ENCODE assay signal across 25 cellular contexts in the genomic region with DNA sequence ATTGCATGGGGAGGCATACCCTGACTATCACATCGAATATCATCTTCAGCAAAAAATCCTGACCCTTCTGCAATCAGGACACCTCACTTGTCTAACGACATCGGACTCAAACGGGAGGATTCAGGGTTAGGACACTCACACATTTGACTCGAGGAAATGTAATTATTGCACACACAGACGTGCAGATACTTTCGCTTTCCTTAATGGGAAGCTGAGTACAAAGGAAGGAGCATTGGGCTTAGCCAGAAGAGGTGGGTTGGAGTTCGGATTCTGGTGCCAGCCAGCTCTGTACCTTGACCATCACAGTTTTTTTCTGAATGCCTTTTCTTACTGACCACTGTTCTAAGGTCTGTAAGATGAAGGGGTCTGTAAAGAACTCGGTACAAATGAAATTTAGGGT.
A peak's percentile ranks its signal among the peaks of the same experiment; 100 is the strongest.
DNase-seq lines count a peak whose midpoint lies in the region; ATAC-seq and TF ChIP-seq lines count a peak whose summit lies in the region.
"Had no signal": no experiment of that assay in that cellular context is flagged by ENCODE, and none has a peak within 500 bp of the region (broad histone marks: within the 10 kb centered on the region; RNA-seq: fewer than 3 reads in every experiment).

No MANE protein-coding gene starts in this region.

- H3K79me2 ChIP-seq in Loucy (ENCODE audit: insufficient read depth, low read length) (no peaks in the 10 kb centered on the region), trophoblast cell (ENCODE audit: control insufficient read depth, insufficient read depth, low read length, poor library complexity) (no peaks in the 10 kb centered on the region)

- intact Hi-C loops in dorsolateral prefrontal cortex (cut with DNase I) = no loop called here

- H4K12ac ChIP-seq in trophoblast cell (ENCODE audit: low read depth, low read length) = no peak overlapping the region

- no peak overlapping the region for H2BK12ac ChIP-seq in trophoblast cell (ENCODE audit: low read length)

- H3K9ac ChIP-seq in BLaER1 treated with 17β-estradiol and CSF1 and Interleukin-3, amounts not matched to agents 10 nM and 100 nM = no peak overlapping the region
- H3K9ac ChIP-seq in Loucy (ENCODE audit: low read depth, low read length, poor library complexity, severe bottlenecking) = no peak overlapping the region
- H3K9ac ChIP-seq in subcutaneous abdominal adipose tissue (ENCODE audit: low read length in 5 of 5) = no peak overlapping the region
- no peak overlapping the region for H3K9ac ChIP-seq in trophoblast cell (ENCODE audit: low read length)
- H3K9ac ChIP-seq: GM23248 had no signal

- H3K79me1 ChIP-seq in trophoblast cell (ENCODE audit: low read length) = no peaks in the 10 kb centered on the region

- no peaks in the 10 kb centered on the region for H3K9me2 ChIP-seq in Loucy (replicated peaks; ENCODE audit: low read depth, low read length)

- H3K36me3 ChIP-seq in BLaER1 treated with 17β-estradiol and CSF1 and Interleukin-3, amounts not matched to agents 10 nM and 100 nM = no peaks in the 10 kb centered on the region
- H3K36me3 ChIP-seq in Loucy (ENCODE audit: insufficient read depth, low read length) (no peaks in the 10 kb centered on the region), subcutaneous abdominal adipose tissue (ENCODE audit: control insufficient read depth in 5 of 5, insufficient read depth in 5 of 5, low read length in 5 of 5) (no peaks in the 10 kb centered on the region), trophoblast cell (ENCODE audit: control insufficient read depth in 1 of 2, insufficient read depth in 2 of 2, low read length in 2 of 2) (no peaks in the 10 kb centered on the region)
- H3K36me3 ChIP-seq: SJCRH30 had no signal

- H3K27ac ChIP-seq in BLaER1 treated with 17β-estradiol and CSF1 and Interleukin-3, amounts not matched to agents 10 nM and 100 nM = no peak overlapping the region
- H3K27ac ChIP-seq in subcutaneous abdominal adipose tissue (ENCODE audit: low read depth, low read length) (no peak overlapping the region), dorsolateral prefrontal cortex (no peak overlapping the region), trophoblast cell (ENCODE audit: low read depth, low read length) (no peak overlapping the region)
- H3K27ac ChIP-seq: GM23248, SJCRH30 had no signal

- H3K14ac ChIP-seq in trophoblast cell (ENCODE audit: low read length) = no peak overlapping the region

- peaks cover 6 to 39% (median 36%) of the 10 kb centered on the region in 10 experiments; a peak in 19 of 20 replicates for H3K4me1 ChIP-seq in BLaER1 treated with 17β-estradiol and CSF1 and Interleukin-3, amounts not matched to agents 10 nM and 100 nM
- H3K4me1 ChIP-seq in Loucy (ENCODE audit: insufficient read depth, low read length, poor library complexity, severe bottlenecking) (no peaks in the 10 kb centered on the region), subcutaneous abdominal adipose tissue (ENCODE audit: control insufficient read depth in 5 of 5, insufficient read depth in 5 of 5, low read length in 5 of 5) (no peaks in the 10 kb centered on the region), trophoblast cell (ENCODE audit: control insufficient read depth in 1 of 2, insufficient read depth in 2 of 2, low read length in 2 of 2) (no peaks in the 10 kb centered on the region)
- H3K4me1 ChIP-seq: SJCRH30 had no signal

- DNase-seq in OCI-M1 (lab: John Stamatoyannopoulos, UW) = peak; percentile 25
- DNase-seq in dorsolateral prefrontal cortex = no peak
- no peak for DNase-seq in trophoblast cell
- DNase-seq: Calu3, DND-41, GM23248, H7, MM.1S, NCI-H1048, NCI-H1417, NCI-H1694 treated with DMSO at 0.1 percent for 48 hours, NCI-H2081, NCI-H2171, NCI-H226, NCI-H510A, NCI-H69, SJCRH30, T-helper 2 cell had no signal

- no peak for ATAC-seq in HG03196 (IDR thresholded peaks at IDR 0.05; ENCODE audit: unreplicated experiment)
- ATAC-seq: K562, Right ventricle myocardium inferior, SK-N-SH treated with all-trans-retinoic acid at 6 μM for 48 hours had no signal

- peaks cover 8 to 19% (median 12%) of the 10 kb centered on the region in 11 experiments; a peak in 18 of 22 replicates for H3K9me3 ChIP-seq in BLaER1 treated with 17β-estradiol and CSF1 and Interleukin-3, amounts not matched to agents 10 nM and 100 nM (replicated peaks in 1 of 11)
- H3K9me3 ChIP-seq in Loucy (ENCODE audit: insufficient read depth, low read depth, low read length) = no peaks in the 10 kb centered on the region
- H3K9me3 ChIP-seq in subcutaneous abdominal adipose tissue (ENCODE audit: control insufficient read depth in 5 of 5, low read length in 5 of 5) = no peaks in the 10 kb centered on the region
- no peaks in the 10 kb centered on the region for H3K9me3 ChIP-seq in trophoblast cell (ENCODE audit: insufficient read depth, low read depth, low read length)
- H3K9me3 ChIP-seq: SJCRH30 had no signal

- no peaks in the 10 kb centered on the region for H3F3A ChIP-seq in Loucy (ENCODE audit: low read depth)

- H3K4me3 ChIP-seq in BLaER1 treated with 17β-estradiol and CSF1 and Interleukin-3, amounts not matched to agents 10 nM and 100 nM = no peak overlapping the region
- H3K4me3 ChIP-seq in Loucy (ENCODE audit: low read length, poor library complexity, severe bottlenecking) (peak overlapping the region; percentile 36), subcutaneous abdominal adipose tissue (ENCODE audit: low read depth in 1 of 5, low read length in 5 of 5) (peak overlapping the region in 3 of 5 donors; percentile 14 to 23 (median 18)), dorsolateral prefrontal cortex (no peak overlapping the region), trophoblast cell (ENCODE audit: low read depth, low read length) (no peak overlapping the region)
- H3K4me3 ChIP-seq: GM23248, K562, SJCRH30 had no signal

- H2AFZ ChIP-seq in Loucy (ENCODE audit: low read length) (no peak overlapping the region), trophoblast cell (ENCODE audit: insufficient read depth, low read length, poor library complexity) (no peak overlapping the region)
- H2AFZ ChIP-seq: GM23248 had no signal

- no peak overlapping the region for H2BK120ac ChIP-seq in trophoblast cell (ENCODE audit: insufficient read depth, low read length, poor library complexity)

- H3K18ac ChIP-seq in trophoblast cell (ENCODE audit: low read length) = no peak overlapping the region

- no peak overlapping the region for H2BK5ac ChIP-seq in trophoblast cell (ENCODE audit: low read depth, low read length, poor library complexity)

- no CpG with 5 or more reads among the region's 9 CpGs for WGBS in trophoblast cell (ENCODE audit: extremely low coverage, insufficient coverage, insufficient read length)

- TF ChIP-seq CTCF in Loucy (conservative IDR thresholded peaks at IDR 0.05; ENCODE audit: low read length) (no peak), dorsolateral prefrontal cortex (IDR thresholded peaks at IDR 0.05 in 54 of 56, conservative IDR thresholded peaks at IDR 0.05 in 2 of 56; ENCODE audit: low read depth in 1 of 56, partially characterized antibody in 56 of 56) (no peak)

- no peak overlapping the region for H3K4ac ChIP-seq in trophoblast cell (ENCODE audit: low read depth, low read length)

- H3K23ac ChIP-seq in trophoblast cell (ENCODE audit: low read length) = no peak overlapping the region

- no peak overlapping the region for H4K91ac ChIP-seq in trophoblast cell (ENCODE audit: low read depth, low read length)

- H3K27me3 ChIP-seq in BLaER1 treated with 17β-estradiol and CSF1 and Interleukin-3, amounts not matched to agents 10 nM and 100 nM = peaks cover 0 to 3% (median 0%) of the 10 kb centered on the region in 11 experiments; a peak in 1 of 22 replicates
- H3K27me3 ChIP-seq in Loucy (ENCODE audit: insufficient read depth, low read length, poor library complexity, severe bottlenecking) (no peaks in the 10 kb centered on the region), subcutaneous abdominal adipose tissue (ENCODE audit: control insufficient read depth in 5 of 5, insufficient read depth in 4 of 5, low read length in 5 of 5) (no peaks in the 10 kb centered on the region), dorsolateral prefrontal cortex (no peaks in the 10 kb centered on the region), trophoblast cell (ENCODE audit: insufficient read depth, low read length) (no peaks in the 10 kb centered on the region)
- H3K27me3 ChIP-seq: SJCRH30 had no signal

- peak overlapping the region; percentile 25 to 87 (median 72); a peak in 19 of 22 replicates for H3K4me2 ChIP-seq in BLaER1 treated with 17β-estradiol and CSF1 and Interleukin-3, amounts not matched to agents 10 nM and 100 nM
- peak overlapping the region; percentile 18 for H3K4me2 ChIP-seq in Loucy (ENCODE audit: low read depth, low read length, poor library complexity, severe bottlenecking)
- H3K4me2 ChIP-seq in trophoblast cell (ENCODE audit: low read length) = no peak overlapping the region

- H2AK5ac ChIP-seq in trophoblast cell (ENCODE audit: low read length) = no peak overlapping the region

- no peaks in the 10 kb centered on the region for H4K20me1 ChIP-seq in BLaER1 treated with 17β-estradiol and CSF1 and Interleukin-3, amounts not matched to agents 10 nM and 100 nM
- no peaks in the 10 kb centered on the region for H4K20me1 ChIP-seq in Loucy (ENCODE audit: insufficient read depth, low read length, poor library complexity, severe bottlenecking)

- no peak overlapping the region for H4K8ac ChIP-seq in trophoblast cell (ENCODE audit: low read depth, low read length)

Comparison
In these comparisons a context has a peak if more than half of its experiments do, and no peak if none do; other contexts are left out.
1. H3K4me3 ChIP-seq: peak in Loucy (single experiment) and subcutaneous abdominal adipose tissue (3 of 5); none in BLaER1 treated with 17β-estradiol and CSF1 and Interleukin-3, amounts not matched to agents 10 nM and 100 nM (0 of 10), dorsolateral prefrontal cortex (0 of 59) and trophoblast cell (single experiment).